Comparison of ENCODE assay signal across 11 cellular contexts in genomic region chr6:11595903-11596302, GRCh38. TPM values are rescaled to one million over a fixed set of nuclear protein-coding genes. Genes with fewer than 3 reads are reported as not detected.
A peak's percentile ranks its signal among the peaks of the same experiment; 100 is the strongest.
DNase-seq lines count a peak whose midpoint lies in the region; ATAC-seq and TF ChIP-seq lines count a peak whose summit lies in the region.
"Had no signal": no experiment of that assay in that cellular context is flagged by ENCODE, and none has a peak within 500 bp of the region (broad histone marks: within the 10 kb centered on the region; RNA-seq: fewer than 3 reads in every experiment).

No MANE protein-coding gene starts in this region.

- no peak overlapping the region for H3K4me3 ChIP-seq in GM12865 (ENCODE audit: low read depth, low read length)
- H3K4me3 ChIP-seq in fibroblast of villous mesenchyme (ENCODE audit: low read depth, low read length) = no peak overlapping the region
- H3K4me3 ChIP-seq: BLaER1 treated with 17β-estradiol and CSF1 and Interleukin-3, amounts not matched to agents 10 nM and 100 nM; suprapubic skin had no signal

- DNase-seq in A172 (ENCODE audit: low spot score) (peak; percentile 44), GM12865 (ENCODE audit: low read depth) (peak; percentile 18), SK-MEL-5 (ENCODE audit: low read depth, low spot score) (peak; percentile 69), fibroblast of villous mesenchyme (ENCODE audit: low read depth) (no peak), NK-92 (lab: John Stamatoyannopoulos, UW; ENCODE audit: unreplicated experiment) (no peak), activated gamma-delta T cell treated with Interleukin-2 at 50 U/mL for 16 hours (no peak)
- DNase-seq in activated CD4-positive, alpha-beta T cell treated with anti-CD3 and anti-CD28 coated beads, Interleukin-2, amount 50 U/mL, for 48 hours = no peak
- DNase-seq: RPMI8226 had no signal

- no peak for ATAC-seq in GM18870 (IDR thresholded peaks at IDR 0.05; ENCODE audit: unreplicated experiment)

- in situ Hi-C loops in SK-MEL-5 (cut with HindIII; ENCODE audit: low pct_unique_long_range_greater_than_20kb, low sequenced_read_pairs) = no loop called here

- TF ChIP-seq CTCF in GM12865 (IDR thresholded peaks at IDR 0.05; ENCODE audit: insufficient read depth, low read depth, low read length, missing control alignments) (no peak), fibroblast of villous mesenchyme (IDR thresholded peaks at IDR 0.05; ENCODE audit: insufficient read depth, low read depth, low read length) (peak; percentile 40)

RNA-seq across cellular contexts. Expression of gene TMEM170B, which starts 58.4 kb away (rescaled TPM):
- total RNA-seq in A172 (2014; rRNA removed; shearing (Covaris generic)) = 3.2 and 4.0 TPM in 2 replicates
- 5.8 and 6.6 TPM in 2 replicates for total RNA-seq in SK-MEL-5 (2014; rRNA removed; shearing (Covaris generic))
- polyA plus RNA-seq in SK-MEL-5 (2015; cell fraction: cytosol; rRNA removed) = 3.8 and 4.9 TPM in 2 replicates
- 6.6 and 7.3 TPM in 2 replicates for polyA plus RNA-seq in SK-MEL-5 (2015; cell fraction: nucleus; rRNA removed)
- total RNA-seq in fibroblast of villous mesenchyme = 2.3 and 2.6 TPM in 2 replicates

Comparison
In these comparisons a context has a peak if more than half of its experiments do, and no peak if none do; other contexts are left out.
1. DNase-seq: peak in A172 (single experiment), GM12865 (single experiment) and SK-MEL-5 (single experiment); none in fibroblast of villous mesenchyme (single experiment), NK-92 (single experiment), activated gamma-delta T cell treated with Interleukin-2 at 50 U/mL for 16 hours (single experiment) and activated CD4-positive, alpha-beta T cell treated with anti-CD3 and anti-CD28 coated beads, Interleukin-2, amount 50 U/mL, for 48 hours (0 of 2).